7 cellular contexts compared by ENCODE assay signal in the genomic region with DNA sequence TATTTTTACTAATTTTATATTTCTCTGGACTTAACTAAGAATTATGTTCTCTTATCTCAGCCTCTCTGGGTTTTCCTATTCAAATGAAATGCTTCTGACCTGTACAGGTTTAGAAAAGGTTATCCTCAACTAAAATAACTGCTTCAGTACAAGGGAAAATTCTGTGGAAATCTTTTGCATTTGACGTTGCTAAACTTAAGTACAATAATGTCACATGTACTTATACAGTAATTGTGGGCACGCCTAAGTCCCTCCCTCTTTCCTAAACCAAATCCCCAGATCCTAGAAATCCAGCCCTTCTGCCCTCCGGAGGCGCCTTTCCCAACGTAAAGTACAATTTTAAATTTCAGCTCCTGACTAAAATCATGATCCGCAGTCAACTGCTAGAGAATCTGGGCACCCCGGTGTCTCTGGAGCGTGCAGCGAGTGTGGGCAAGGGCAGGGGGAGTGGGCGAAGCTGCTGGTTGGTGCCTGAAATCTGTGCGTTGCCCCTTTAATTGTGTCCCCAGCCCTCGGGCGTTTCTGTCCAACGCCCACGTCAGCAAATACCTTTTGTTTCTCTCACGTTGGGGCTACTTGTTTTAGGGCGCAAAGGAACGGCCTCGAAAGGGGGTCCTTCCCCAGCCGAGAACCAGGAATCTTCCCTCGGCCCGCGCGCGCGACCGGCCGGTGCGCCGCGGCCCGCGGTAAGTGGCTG. TPM values are rescaled to one million over a fixed set of nuclear protein-coding genes. Genes with fewer than 3 reads are reported as not detected.
DNase-seq lines count a peak whose midpoint lies in the region; ATAC-seq, FAIRE-seq and TF ChIP-seq lines count a peak whose summit lies in the region.

A gene (plus strand): TSS at position 541 of the 697 bp plus-strand sequence. CDS start 53,505 bp downstream, outside the sequence.

- H3K27ac ChIP-seq in H1 (ENCODE audit: low read depth, low read length) (peak within 1 kb of the TSS; percentile 83; the same call in 1 of the 2 replicates), lower lobe of right lung (peak within 1 kb of the TSS; percentile 78)

- H3K9me3 ChIP-seq in H1 (ENCODE audit: insufficient read depth in 2 of 2, low read depth in 1 of 2, low read length in 1 of 2) (no peaks in the 10 kb centered on the region), lower lobe of right lung (no peaks in the 10 kb centered on the region)

- POLR2A ChIA-PET in H1 (lab: Charles Lee; ENCODE audit: partially characterized antibody): interaction anchor here (0.6 to 3.2 kb wide), 10 partner anchors 9 to 519 kb away, joined by 3 to 25 read pairs (median 5); a partner anchor contains a TSS

- peak within 1 kb of the TSS; percentile 74 to 95 (median 78) for H3K4me3 ChIP-seq in H1 (ENCODE audit: extremely low read depth in 1 of 4, insufficient read depth in 2 of 4, low read depth in 3 of 4, low read length in 4 of 4)
- H3K4me3 ChIP-seq in lower lobe of right lung: peak within 1 kb of the TSS; percentile 67

- H4K5ac ChIP-seq in H1 (ENCODE audit: insufficient read length, low read depth, low read length): peak within 1 kb of the TSS; percentile 12

- ATAC-seq in lower lobe of right lung (peak; percentile 76 to 77), HG03175 (IDR thresholded peaks at IDR 0.05; ENCODE audit: unreplicated experiment) (no peak)

- no peak within 1 kb of the TSS for H2BK5ac ChIP-seq in H1 (ENCODE audit: low read depth, low read length)

- no peak within 1 kb of the TSS for H3K4ac ChIP-seq in H1 (replicated peaks; ENCODE audit: insufficient read length, low read depth, low read length)

- peak within 1 kb of the TSS; percentile 76; the same call in 1 of the 2 replicates for H3K18ac ChIP-seq in H1 (ENCODE audit: extremely low read depth, low read length)

- TF ChIP-seq RAD21 in H1 (IDR thresholded peaks at IDR 0.05 in 1 of 2, conservative IDR thresholded peaks at IDR 0.05 in 1 of 2; ENCODE audit: low read depth in 2 of 2, low read length in 2 of 2): no peak

- CTCF ChIA-PET in H1 (lab: Charles Lee; ENCODE audit: partially characterized antibody): interaction anchor here (1.1 to 2.2 kb wide), 6 partner anchors 14 to 173 kb away, joined by 3 to 11 read pairs (median 4); no protein-coding TSS in a partner anchor

- peak within 1 kb of the TSS; percentile 93 to 99 for H3K4me2 ChIP-seq in H1 (ENCODE audit: insufficient read depth in 1 of 2, low read depth in 2 of 2, low read length in 2 of 2)

- intact Hi-C loops in lower lobe of right lung (cut with DNase I): no loop called here

- H4K8ac ChIP-seq in H1 (ENCODE audit: extremely low read depth, insufficient read depth, low read length): peak within 1 kb of the TSS; percentile 76; the same call in 1 of the 2 replicates

- WGBS in H1 (ENCODE audit: extremely low coverage in 1 of 2, insufficient coverage in 1 of 2, insufficient read length in 1 of 2, insufficient replicate concordance in 2 of 2, low coverage in 1 of 2, low lambda C conversion rate in 2 of 2, missing lambda C conversion rate in 1 of 2), 2 experiments: 3% methylated on average over 30 of the region's 33 CpGs; no CpG with 5 or more reads in 1 of the 2 experiments

- peaks cover 8% of the 10 kb centered on the region; the same call in 1 of the 2 replicates for H3K23me2 ChIP-seq in H1 (ENCODE audit: low read depth, low read length)

- H3K56ac ChIP-seq in H1 (replicated peaks; ENCODE audit: insufficient read length, low read depth, low read length): no peak within 1 kb of the TSS

- FAIRE-seq in H1 (lab: Jason Lieb, UNC): no peak

- peak within 1 kb of the TSS; percentile 72 to 97 (median 86) for H3K9ac ChIP-seq in H1 (replicated peaks in 1 of 4; ENCODE audit: extremely low read depth in 1 of 4, low read depth in 3 of 4, low read length in 3 of 4)

- H3K36me3 ChIP-seq in H1 (ENCODE audit: control insufficient read depth in 2 of 4, insufficient read depth in 4 of 4, low read length in 3 of 4) (no peaks in the 10 kb centered on the region), lower lobe of right lung (no peaks in the 10 kb centered on the region)

- no peak within 1 kb of the TSS for H2AK5ac ChIP-seq in H1 (ENCODE audit: low read depth, low read length)

- no peak within 1 kb of the TSS for H2BK20ac ChIP-seq in H1 (ENCODE audit: low read length)

- H2BK12ac ChIP-seq in H1 (ENCODE audit: low read depth, low read length): no peak within 1 kb of the TSS

- DNase-seq in GM04504 (ENCODE audit: low read depth) (peak; percentile 20), NCI-H1105 treated with DMSO at 0.1 percent for 48 hours (lab: John Stamatoyannopoulos, UW) (peak; percentile 77), UCSD-AML1 (lab: John Stamatoyannopoulos, UW; ENCODE audit: unreplicated experiment) (peak; percentile 52), H1 (ENCODE audit: low read depth in 1 of 2, low spot score in 2 of 2) (peak; percentile 15 to 73), lower lobe of right lung (peak; percentile 62), stromal cell of bone marrow (ENCODE audit: low read depth) (peak; percentile 54)

- TF ChIP-seq EP300 in H1 (IDR thresholded peaks at IDR 0.05; ENCODE audit: borderline replicate concordance in 1 of 2, low read depth in 2 of 2, low read length in 2 of 2): no peak

- TF ChIP-seq CTCF in H1 (IDR thresholded peaks at IDR 0.05; ENCODE audit: control extremely low read depth in 1 of 3, insufficient read depth in 1 of 3, low read depth in 1 of 3, low read length in 3 of 3): no peak
- no peak for TF ChIP-seq CTCF in lower lobe of right lung (IDR thresholded peaks at IDR 0.05)

- H2AFZ ChIP-seq in H1 (ENCODE audit: low read length): peak within 1 kb of the TSS; percentile 66

- peaks cover 0 to 27% of the 10 kb centered on the region in 2 experiments; a peak in 2 of 4 replicates for H3K79me2 ChIP-seq in H1 (ENCODE audit: control insufficient read depth in 1 of 2, insufficient read depth in 2 of 2, low read length in 2 of 2)

- H3K14ac ChIP-seq in H1 (ENCODE audit: insufficient read length): no peak within 1 kb of the TSS

- H3K23ac ChIP-seq in H1 (ENCODE audit: insufficient read length): no peak within 1 kb of the TSS

- no peaks in the 10 kb centered on the region for H3K79me1 ChIP-seq in H1 (ENCODE audit: low read depth, low read length)

- H2BK15ac ChIP-seq in H1 (ENCODE audit: low read length): no peak within 1 kb of the TSS

- peak in 1 of 2 experiments; percentile 58; a peak in 1 of 3 replicates for TF ChIP-seq POLR2A in H1 (IDR thresholded peaks at IDR 0.05; ENCODE audit: control extremely low read depth in 1 of 2, low read depth in 2 of 2, low read length in 2 of 2)

- H3K27me3 ChIP-seq in H1 (replicated peaks in 1 of 4; ENCODE audit: control insufficient read depth in 3 of 4, extremely low read depth in 1 of 4, insufficient read depth in 3 of 4, low read length in 3 of 4) (no peaks in the 10 kb centered on the region; a peak in 1 of 7 replicates), lower lobe of right lung (ENCODE audit: low read depth) (no peaks in the 10 kb centered on the region)

- H4K20me1 ChIP-seq in H1 (replicated peaks in 1 of 2; ENCODE audit: control insufficient read depth in 1 of 2, insufficient read depth in 2 of 2, low read length in 2 of 2): peaks cover 3 to 8% of the 10 kb centered on the region in 2 experiments

- H2BK120ac ChIP-seq in H1 (replicated peaks; ENCODE audit: low read depth, low read length): no peak within 1 kb of the TSS

- H4K91ac ChIP-seq in H1 (replicated peaks; ENCODE audit: insufficient read length, low read length): peak within 1 kb of the TSS; percentile 15

- H3K4me1 ChIP-seq in H1 (replicated peaks in 1 of 4; ENCODE audit: control insufficient read depth in 3 of 4, insufficient read depth in 4 of 4, low read length in 3 of 4) (peaks cover 0 to 2% (median 1%) of the 10 kb centered on the region in 4 experiments; a peak in 5 of 7 replicates), lower lobe of right lung (peaks cover 9% of the 10 kb centered on the region)

TF ChIP-seq in H1, 55 proteins besides CTCF, POLR2A, EP300 and RAD21 (continues in another document):
- TF ChIP-seq CREB1 (IDR thresholded peaks at IDR 0.05) (peak; percentile 46; the same call in 1 of the 2 replicates), HDAC2 (IDR thresholded peaks at IDR 0.05; ENCODE audit: borderline replicate concordance in 1 of 2, low read depth in 2 of 2, low read length in 2 of 2) (no peak), SIX5 (IDR thresholded peaks at IDR 0.05; ENCODE audit: low read depth, low read length) (no peak), PHF8 (conservative IDR thresholded peaks at IDR 0.05; ENCODE audit: low read depth, low read length) (peak; percentile 58; the same call in 1 of the 2 replicates), HDAC6 (IDR thresholded peaks at IDR 0.05; ENCODE audit: low read depth, low read length) (no peak), TAF7 (optimal IDR thresholded peaks at IDR 0.05; ENCODE audit: borderline replicate concordance, low read depth, low read length) (peak; percentile 43), EGR1 (IDR thresholded peaks at IDR 0.05; ENCODE audit: borderline replicate concordance, low read depth, low read length) (peak; percentile 46; the same call in 1 of the 2 replicates), ASH2L (IDR thresholded peaks at IDR 0.05; ENCODE audit: low read length) (peak; percentile 47), TEAD4 (IDR thresholded peaks at IDR 0.05; ENCODE audit: low read depth, low read length) (no peak), GABPA (IDR thresholded peaks at IDR 0.05; ENCODE audit: borderline replicate concordance, insufficient read depth, low read length) (no peak)
- TF ChIP-seq, protein P1, sequence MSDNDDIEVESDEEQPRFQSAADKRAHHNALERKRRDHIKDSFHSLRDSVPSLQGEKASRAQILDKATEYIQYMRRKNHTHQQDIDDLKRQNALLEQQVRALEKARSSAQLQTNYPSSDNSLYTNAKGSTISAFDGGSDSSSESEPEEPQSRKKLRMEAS (IDR thresholded peaks at IDR 0.05): peak; percentile 43; the same call in 1 of the 2 replicates
- TF ChIP-seq, protein P2, sequence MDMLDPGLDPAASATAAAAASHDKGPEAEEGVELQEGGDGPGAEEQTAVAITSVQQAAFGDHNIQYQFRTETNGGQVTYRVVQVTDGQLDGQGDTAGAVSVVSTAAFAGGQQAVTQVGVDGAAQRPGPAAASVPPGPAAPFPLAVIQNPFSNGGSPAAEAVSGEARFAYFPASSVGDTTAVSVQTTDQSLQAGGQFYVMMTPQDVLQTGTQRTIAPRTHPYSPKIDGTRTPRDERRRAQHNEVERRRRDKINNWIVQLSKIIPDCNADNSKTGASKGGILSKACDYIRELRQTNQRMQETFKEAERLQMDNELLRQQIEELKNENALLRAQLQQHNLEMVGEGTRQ (IDR thresholded peaks at IDR 0.05; ENCODE audit: low read length): no peak

RNA-seq across cellular contexts. Expression of the gene that starts here (rescaled TPM):
- total RNA-seq in H1 (2021; fragmentation: NEBNext Ultra II Directional; extraction: Animal tissue kit (Norgen Biotek cat#: 25700)): 8.9 and 10.4 TPM in 2 replicates
- 2.3 and 2.9 TPM in 2 replicates for polyA plus RNA-seq in H1 (2011; rRNA removed)
- 3.6 TPM for polyA plus RNA-seq in H1 (2011; cell fraction: cytosol; rRNA removed)
- polyA plus RNA-seq in H1 (2011; cell fraction: nucleus; rRNA removed): 2.6 TPM
- polyA plus RNA-seq in H1 (2012, experiment 1 of 2): 2.9 to 5.9 TPM (median 5.0 TPM) in 4 replicates
- polyA plus RNA-seq in H1 (2012, experiment 2 of 2): 0.92 TPM
- 7.9 TPM for polyA plus RNA-seq in H1 (2013, experiment 1 of 2)
- 7.0 TPM for polyA plus RNA-seq in H1 (2013, experiment 2 of 2)
- 5.7 and 10.3 TPM in 2 replicates for polyA minus RNA-seq in H1 (2011; rRNA and poly(A)+ RNA removed)
- 3.1 TPM for polyA minus RNA-seq in H1 (2011; cell fraction: cytosol; rRNA and poly(A)+ RNA removed)
- 7.6 TPM for polyA minus RNA-seq in H1 (2011; cell fraction: nucleus; rRNA and poly(A)+ RNA removed)
- total RNA-seq in lower lobe of right lung: 8.4 TPM

Comparison
In these comparisons a context has a peak if more than half of its experiments do, and no peak if none do; other contexts are left out.
1. DNase-seq: peak in every context shown above with its lines; median percentile 77 in NCI-H1105 treated with DMSO at 0.1 percent for 48 hours; 62 in lower lobe of right lung; 54 in stromal cell of bone marrow; 52 in UCSD-AML1; 44 in H1; 20 in GM04504.